Comparison of ENCODE assay signal across 1 cellular context in genomic region chr7:2572101-2572842, GRCh38.
TF ChIP-seq lines count a peak whose summit lies in the region.

No MANE protein-coding gene starts in this region.

TF ChIP-seq in K562, 482 proteins besides CTCF, POLR2A, EP300 and RAD21 (continues in another document):
- TF ChIP-seq, protein P1, sequence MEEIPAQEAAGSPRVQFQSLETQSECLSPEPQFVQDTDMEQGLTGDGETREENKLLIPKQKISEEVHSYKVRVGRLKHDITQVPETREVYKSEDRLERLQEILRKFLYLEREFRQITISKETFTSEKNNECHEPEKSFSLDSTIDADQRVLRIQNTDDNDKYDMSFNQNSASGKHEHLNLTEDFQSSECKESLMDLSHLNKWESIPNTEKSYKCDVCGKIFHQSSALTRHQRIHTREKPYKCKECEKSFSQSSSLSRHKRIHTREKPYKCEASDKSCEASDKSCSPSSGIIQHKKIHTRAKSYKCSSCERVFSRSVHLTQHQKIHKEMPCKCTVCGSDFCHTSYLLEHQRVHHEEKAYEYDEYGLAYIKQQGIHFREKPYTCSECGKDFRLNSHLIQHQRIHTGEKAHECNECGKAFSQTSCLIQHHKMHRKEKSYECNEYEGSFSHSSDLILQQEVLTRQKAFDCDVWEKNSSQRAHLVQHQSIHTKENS (CRISPR knock-in tag; IDR thresholded peaks at IDR 0.05) = no peak
- TF ChIP-seq HEY1 (CRISPR knock-in tag; IDR thresholded peaks at IDR 0.05; ENCODE audit: borderline replicate concordance) = no peak
- no peak for TF ChIP-seq HDAC8 (tag; IDR thresholded peaks at IDR 0.05)
- TF ChIP-seq EWSR1 (IDR thresholded peaks at IDR 0.05; ENCODE audit: borderline replicate concordance, low read depth, partially characterized antibody) = no peak
- TF ChIP-seq FOSL1 (tag; conservative IDR thresholded peaks at IDR 0.05) = peak; percentile 96
- peak; percentile 73 for TF ChIP-seq SMARCE1 (IDR thresholded peaks at IDR 0.05)
- TF ChIP-seq NFIC (IDR thresholded peaks at IDR 0.05) = peak; percentile 21; the same call in 1 of the 2 replicates
- no peak for TF ChIP-seq TGIF2 (CRISPR knock-in tag; IDR thresholded peaks at IDR 0.05)
- TF ChIP-seq, protein P2, sequence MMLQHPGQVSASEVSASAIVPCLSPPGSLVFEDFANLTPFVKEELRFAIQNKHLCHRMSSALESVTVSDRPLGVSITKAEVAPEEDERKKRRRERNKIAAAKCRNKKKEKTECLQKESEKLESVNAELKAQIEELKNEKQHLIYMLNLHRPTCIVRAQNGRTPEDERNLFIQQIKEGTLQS (IDR thresholded peaks at IDR 0.05) = peak; percentile 92
- TF ChIP-seq, protein P2 (CRISPR knock-in tag; conservative IDR thresholded peaks at IDR 0.05) = no peak
- peak; percentile 22; the same call in 1 of the 2 replicates for TF ChIP-seq CBFA2T3 (IDR thresholded peaks at IDR 0.05)
- no peak for TF ChIP-seq ZNF324 (CRISPR knock-in tag; IDR thresholded peaks at IDR 0.05)
- no peak for TF ChIP-seq MXI1 (IDR thresholded peaks at IDR 0.05; ENCODE audit: low read depth, low read length)
- TF ChIP-seq CREM (IDR thresholded peaks at IDR 0.05; ENCODE audit: low read depth) = peak; percentile 43; the same call in 1 of the 2 replicates
- no peak for TF ChIP-seq POLR2AphosphoS5 (IDR thresholded peaks at IDR 0.05; ENCODE audit: control insufficient read depth, insufficient read depth, low read depth, low read length)
- TF ChIP-seq, protein P3, sequence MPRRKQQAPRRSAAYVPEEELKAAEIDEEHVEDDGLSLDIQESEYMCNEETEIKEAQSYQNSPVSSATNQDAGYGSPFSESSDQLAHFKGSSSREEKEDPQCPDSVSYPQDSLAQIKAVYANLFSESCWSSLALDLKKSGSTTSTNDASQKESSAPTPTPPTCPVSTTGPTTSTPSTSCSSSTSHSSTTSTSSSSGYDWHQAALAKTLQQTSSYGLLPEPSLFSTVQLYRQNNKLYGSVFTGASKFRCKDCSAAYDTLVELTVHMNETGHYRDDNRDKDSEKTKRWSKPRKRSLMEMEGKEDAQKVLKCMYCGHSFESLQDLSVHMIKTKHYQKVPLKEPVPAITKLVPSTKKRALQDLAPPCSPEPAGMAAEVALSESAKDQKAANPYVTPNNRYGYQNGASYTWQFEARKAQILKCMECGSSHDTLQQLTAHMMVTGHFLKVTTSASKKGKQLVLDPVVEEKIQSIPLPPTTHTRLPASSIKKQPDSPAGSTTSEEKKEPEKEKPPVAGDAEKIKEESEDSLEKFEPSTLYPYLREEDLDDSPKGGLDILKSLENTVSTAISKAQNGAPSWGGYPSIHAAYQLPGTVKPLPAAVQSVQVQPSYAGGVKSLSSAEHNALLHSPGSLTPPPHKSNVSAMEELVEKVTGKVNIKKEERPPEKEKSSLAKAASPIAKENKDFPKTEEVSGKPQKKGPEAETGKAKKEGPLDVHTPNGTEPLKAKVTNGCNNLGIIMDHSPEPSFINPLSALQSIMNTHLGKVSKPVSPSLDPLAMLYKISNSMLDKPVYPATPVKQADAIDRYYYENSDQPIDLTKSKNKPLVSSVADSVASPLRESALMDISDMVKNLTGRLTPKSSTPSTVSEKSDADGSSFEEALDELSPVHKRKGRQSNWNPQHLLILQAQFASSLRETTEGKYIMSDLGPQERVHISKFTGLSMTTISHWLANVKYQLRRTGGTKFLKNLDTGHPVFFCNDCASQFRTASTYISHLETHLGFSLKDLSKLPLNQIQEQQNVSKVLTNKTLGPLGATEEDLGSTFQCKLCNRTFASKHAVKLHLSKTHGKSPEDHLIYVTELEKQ (CRISPR knock-in tag; IDR thresholded peaks at IDR 0.05) = no peak
- peak; percentile 69 for TF ChIP-seq ZNF592 (IDR thresholded peaks at IDR 0.05)
- TF ChIP-seq RBM14 (IDR thresholded peaks at IDR 0.05; ENCODE audit: borderline replicate concordance, insufficient read depth, low read depth, low read length) = no peak
- TF ChIP-seq RBFOX2 (IDR thresholded peaks at IDR 0.05; ENCODE audit: low read depth, low read length) = 0 out of 2 replicates have a peak, but pooled peaks have one; percentile 17
- peak; percentile 71; the same call in 1 of the 2 replicates for TF ChIP-seq LCOR (CRISPR knock-in tag; IDR thresholded peaks at IDR 0.05)
- TF ChIP-seq MAX (CRISPR knock-in tag; IDR thresholded peaks at IDR 0.05) = peak; percentile 60; the same call in 1 of the 2 replicates
- no peak for TF ChIP-seq HNRNPL (IDR thresholded peaks at IDR 0.05; ENCODE audit: low read depth, low read length)
- peak; percentile 69; the same call in 1 of the 2 replicates for TF ChIP-seq L3MBTL2 (IDR thresholded peaks at IDR 0.05)
- 0 out of 2 replicates have a peak, but pooled peaks have one; percentile 15 for TF ChIP-seq EGR1 (conservative IDR thresholded peaks at IDR 0.05)
- TF ChIP-seq, protein P4, sequence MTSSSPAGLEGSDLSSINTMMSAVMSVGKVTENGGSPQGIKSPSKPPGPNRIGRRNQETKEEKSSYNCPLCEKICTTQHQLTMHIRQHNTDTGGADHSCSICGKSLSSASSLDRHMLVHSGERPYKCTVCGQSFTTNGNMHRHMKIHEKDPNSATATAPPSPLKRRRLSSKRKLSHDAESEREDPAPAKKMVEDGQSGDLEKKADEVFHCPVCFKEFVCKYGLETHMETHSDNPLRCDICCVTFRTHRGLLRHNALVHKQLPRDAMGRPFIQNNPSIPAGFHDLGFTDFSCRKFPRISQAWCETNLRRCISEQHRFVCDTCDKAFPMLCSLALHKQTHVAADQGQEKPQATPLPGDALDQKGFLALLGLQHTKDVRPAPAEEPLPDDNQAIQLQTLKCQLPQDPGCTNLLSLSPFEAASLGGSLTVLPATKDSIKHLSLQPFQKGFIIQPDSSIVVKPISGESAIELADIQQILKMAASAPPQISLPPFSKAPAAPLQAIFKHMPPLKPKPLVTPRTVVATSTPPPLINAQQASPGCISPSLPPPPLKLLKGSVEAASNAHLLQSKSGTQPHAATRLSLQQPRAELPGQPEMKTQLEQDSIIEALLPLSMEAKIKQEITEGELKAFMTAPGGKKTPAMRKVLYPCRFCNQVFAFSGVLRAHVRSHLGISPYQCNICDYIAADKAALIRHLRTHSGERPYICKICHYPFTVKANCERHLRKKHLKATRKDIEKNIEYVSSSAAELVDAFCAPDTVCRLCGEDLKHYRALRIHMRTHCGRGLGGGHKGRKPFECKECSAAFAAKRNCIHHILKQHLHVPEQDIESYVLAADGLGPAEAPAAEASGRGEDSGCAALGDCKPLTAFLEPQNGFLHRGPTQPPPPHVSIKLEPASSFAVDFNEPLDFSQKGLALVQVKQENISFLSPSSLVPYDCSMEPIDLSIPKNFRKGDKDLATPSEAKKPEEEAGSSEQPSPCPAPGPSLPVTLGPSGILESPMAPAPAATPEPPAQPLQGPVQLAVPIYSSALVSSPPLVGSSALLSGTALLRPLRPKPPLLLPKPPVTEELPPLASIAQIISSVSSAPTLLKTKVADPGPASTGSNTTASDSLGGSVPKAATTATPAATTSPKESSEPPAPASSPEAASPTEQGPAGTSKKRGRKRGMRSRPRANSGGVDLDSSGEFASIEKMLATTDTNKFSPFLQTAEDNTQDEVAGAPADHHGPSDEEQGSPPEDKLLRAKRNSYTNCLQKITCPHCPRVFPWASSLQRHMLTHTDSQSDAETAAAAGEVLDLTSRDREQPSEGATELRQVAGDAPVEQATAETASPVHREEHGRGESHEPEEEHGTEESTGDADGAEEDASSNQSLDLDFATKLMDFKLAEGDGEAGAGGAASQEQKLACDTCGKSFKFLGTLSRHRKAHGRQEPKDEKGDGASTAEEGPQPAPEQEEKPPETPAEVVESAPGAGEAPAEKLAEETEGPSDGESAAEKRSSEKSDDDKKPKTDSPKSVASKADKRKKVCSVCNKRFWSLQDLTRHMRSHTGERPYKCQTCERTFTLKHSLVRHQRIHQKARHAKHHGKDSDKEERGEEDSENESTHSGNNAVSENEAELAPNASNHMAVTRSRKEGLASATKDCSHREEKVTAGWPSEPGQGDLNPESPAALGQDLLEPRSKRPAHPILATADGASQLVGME (CRISPR knock-in tag; IDR thresholded peaks at IDR 0.05) = no peak
- peak; percentile 86 for TF ChIP-seq JUN (IDR thresholded peaks at IDR 0.05; ENCODE audit: borderline replicate concordance, low read depth, low read length)
- TF ChIP-seq JUN (CRISPR knock-in tag; IDR thresholded peaks at IDR 0.05; ENCODE audit: borderline replicate concordance) = no peak
- TF ChIP-seq ZBTB49 (CRISPR knock-in tag; IDR thresholded peaks at IDR 0.05; ENCODE audit: borderline replicate concordance) = no peak
- no peak for TF ChIP-seq MLLT1 (IDR thresholded peaks at IDR 0.05)
- no peak for TF ChIP-seq STAG1 (CRISPR knock-in tag; IDR thresholded peaks at IDR 0.05; ENCODE audit: borderline replicate concordance)
- TF ChIP-seq, protein P5, sequence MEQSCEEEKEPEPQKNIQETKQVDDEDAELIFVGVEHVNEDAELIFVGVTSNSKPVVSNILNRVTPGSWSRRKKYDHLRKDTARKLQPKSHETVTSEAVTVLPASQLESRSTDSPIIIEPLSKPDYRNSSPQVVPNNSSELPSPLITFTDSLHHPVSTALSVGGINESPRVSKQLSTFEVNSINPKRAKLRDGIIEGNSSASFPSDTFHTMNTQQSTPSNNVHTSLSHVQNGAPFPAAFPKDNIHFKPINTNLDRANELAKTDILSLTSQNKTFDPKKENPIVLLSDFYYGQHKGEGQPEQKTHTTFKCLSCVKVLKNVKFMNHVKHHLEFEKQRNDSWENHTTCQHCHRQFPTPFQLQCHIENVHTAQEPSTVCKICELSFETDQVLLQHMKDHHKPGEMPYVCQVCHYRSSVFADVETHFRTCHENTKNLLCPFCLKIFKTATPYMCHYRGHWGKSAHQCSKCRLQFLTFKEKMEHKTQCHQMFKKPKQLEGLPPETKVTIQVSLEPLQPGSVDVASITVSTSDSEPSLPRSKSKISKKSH (CRISPR knock-in tag; IDR thresholded peaks at IDR 0.05) = no peak
- no peak for TF ChIP-seq IRF1 (CRISPR knock-in tag; IDR thresholded peaks at IDR 0.05; ENCODE audit: borderline replicate concordance)
- no peak for TF ChIP-seq KLF13 (tag; IDR thresholded peaks at IDR 0.05; ENCODE audit: borderline replicate concordance, low read depth)
